8 cellular contexts compared by ENCODE assay signal in genomic region chr18:59899298-59900221, GRCh38. TPM values are rescaled to one million over a fixed set of nuclear protein-coding genes. Genes with fewer than 3 reads are reported as not detected.
DNase-seq lines count a peak whose midpoint lies in the region; ATAC-seq and TF ChIP-seq lines count a peak whose summit lies in the region.

TSS of gene PMAIP1 (plus strand) at chr18:59899996. CDS start at chr18:59900178, 182 bp downstream.

- DNase-seq in DMS153 (lab: John Stamatoyannopoulos, UW) (peak; percentile 87), KBM-7 (peak; percentile 91), PC-3 (peak; percentile 94), activated T-cell treated with anti-CD3 and anti-CD28 coated beads for 4 hours (peak; percentile 85), myocyte (ENCODE audit: low read depth) (peak; percentile 98)
- DNase-seq in stimulated activated CD8-positive, alpha-beta memory T cell treated with anti-CD3 and anti-CD28 coated beads, Interleukin-7, amount 100 ng/mL, for 48 hours (ENCODE audit: extremely low read depth in 1 of 2, low read depth in 1 of 2) = peak; percentile 72 to 80

- peaks cover 28% of the 10 kb centered on the region for H4K20me1 ChIP-seq in PC-3 (ENCODE audit: low read length)

- TF ChIP-seq CTCF in PC-3 (conservative IDR thresholded peaks at IDR 0.05; ENCODE audit: low read depth, low read length) = no peak

- H3K79me2 ChIP-seq in PC-3 (ENCODE audit: low read length) = peaks cover 54% of the 10 kb centered on the region

- intact Hi-C loops in PC-3 (cut with micrococcal nuclease) = loop anchor here (1.0 to 10.0 kb wide), 4 partner anchors 15 to 205 kb away; partner anchors contain the start of gene CCBE1

- peak within 1 kb of the TSS; percentile 94 for H3K27ac ChIP-seq in PC-3 (ENCODE audit: low read length)
- peak within 1 kb of the TSS; percentile 92 to 96 for H3K27ac ChIP-seq in esophagus (ENCODE audit: low read depth in 2 of 2, low read length in 1 of 2)

- H3K9me3 ChIP-seq in PC-3 (ENCODE audit: low read length) (no peaks in the 10 kb centered on the region), esophagus (ENCODE audit: control insufficient read depth in 2 of 2, insufficient read depth in 1 of 2, low read depth in 1 of 2, low read length in 1 of 2) (peaks cover 0 to 4% of the 10 kb centered on the region in 2 donors)

- H3K27me3 ChIP-seq in PC-3 (ENCODE audit: low read length) (no peaks in the 10 kb centered on the region), esophagus (ENCODE audit: control insufficient read depth in 1 of 2, insufficient read depth in 2 of 2, low read length in 2 of 2) (no peaks in the 10 kb centered on the region)

- peak within 1 kb of the TSS; percentile 76 for H2AFZ ChIP-seq in PC-3 (ENCODE audit: low read length)

- no TSS peak for BruUV-seq in PC-3 (replicated peaks; lab: Mats Ljungman, UMichigan)

- peaks cover 47% of the 10 kb centered on the region for H3K4me1 ChIP-seq in PC-3 (ENCODE audit: insufficient read depth, low read length)
- H3K4me1 ChIP-seq in esophagus (ENCODE audit: control insufficient read depth in 2 of 2, insufficient read depth in 2 of 2, low read length in 1 of 2) = peaks cover 0 to 5% of the 10 kb centered on the region in 2 donors

- H3K36me3 ChIP-seq in PC-3 (ENCODE audit: low read depth, low read length) = peaks cover 19% of the 10 kb centered on the region
- no peaks in the 10 kb centered on the region for H3K36me3 ChIP-seq in esophagus (ENCODE audit: control insufficient read depth in 2 of 2, insufficient read depth in 2 of 2, low read length in 1 of 2)

- ATAC-seq in GM21717 (IDR thresholded peaks at IDR 0.05; ENCODE audit: unreplicated experiment) (peak; percentile 64), PC-3 (peak; percentile 71)

- H3K4me3 ChIP-seq in PC-3 (ENCODE audit: low read length) (peak within 1 kb of the TSS; percentile 83), esophagus (ENCODE audit: low read depth in 1 of 2, low read length in 2 of 2) (peak within 1 kb of the TSS; percentile 80)

- peak within 1 kb of the TSS; percentile 91 for H3K4me2 ChIP-seq in PC-3 (ENCODE audit: low read length)

- 1% methylated on average over 71 to 73 of the region's 73 CpGs for WGBS in esophagus, 2 donors

- H3K9ac ChIP-seq in PC-3 (ENCODE audit: low read length) = peak within 1 kb of the TSS; percentile 90

- H3F3A ChIP-seq in PC-3 (ENCODE audit: low read length, unreplicated experiment) = no peaks in the 10 kb centered on the region

- CTCF ChIA-PET in PC-3 (lab: Charles Lee) = interaction anchor here (0.6 to 1.4 kb wide), 7 partner anchors 17 to 1252 kb away, joined by 3 to 18 read pairs (median 5); no protein-coding TSS in a partner anchor

- POLR2A ChIA-PET in PC-3 (lab: Charles Lee; ENCODE audit: unreplicated experiment) = interaction anchor here (0.5 to 2.1 kb wide), 17 partner anchors 8 to 665 kb away, joined by 3 to 23 read pairs (median 5); partner anchors contain the start of gene CCBE1

- in situ Hi-C loops in KBM-7 (cut with MboI; ENCODE audit: low pct_unique_long_range_greater_than_20kb, low sequenced_read_pairs) = no loop called here

- no peaks in the 10 kb centered on the region for H3K9me2 ChIP-seq in PC-3 (replicated peaks; ENCODE audit: low read length)

RNA-seq across cellular contexts. Expression of gene PMAIP1, which starts in this region (rescaled TPM):
- 39.2 and 41.5 TPM in 2 replicates for total RNA-seq in PC-3 (2014; rRNA removed)
- polyA plus RNA-seq in esophagus = 10 to 100 TPM in 1 of 2 donors, 1 to 10 TPM in 1; 7.4 to 14.4 TPM
- total RNA-seq in myocyte = 62.5 and 75.1 TPM in 2 replicates
- polyA plus RNA-seq in myocyte (2012) = 10.3 TPM

Comparison
In these comparisons a context has a peak if more than half of its experiments do, and no peak if none do; other contexts are left out.
1. Peak in every context shown above with its lines: DNase-seq, ATAC-seq, H3K4me3 ChIP-seq and H3K27ac ChIP-seq.